8 cellular contexts compared by ENCODE assay signal in the genomic region with DNA sequence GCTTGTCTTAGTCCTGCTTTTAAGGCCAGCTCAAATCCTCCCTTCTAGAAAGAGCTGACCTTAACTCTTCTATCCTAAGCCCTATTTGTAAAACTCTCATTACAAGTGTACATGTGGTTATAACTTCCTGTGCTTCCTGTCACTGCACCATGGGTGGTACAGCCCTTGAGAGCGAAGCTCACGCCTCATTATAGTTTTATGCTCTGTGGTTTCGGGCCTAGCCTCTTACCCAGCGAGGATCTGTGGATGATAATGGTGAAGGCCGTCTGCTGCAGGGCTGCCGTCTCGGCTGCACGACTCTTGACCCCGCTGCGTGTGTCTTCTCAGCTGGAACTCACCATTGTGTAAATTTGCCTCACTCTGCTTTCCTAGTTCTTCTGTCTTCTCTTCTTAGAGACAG.
DNase-seq lines count a peak whose midpoint lies in the region; ATAC-seq, FAIRE-seq and TF ChIP-seq lines count a peak whose summit lies in the region.

No MANE protein-coding gene starts in this region.

- no peaks in the 10 kb centered on the region for H3K79me2 ChIP-seq in GM12878 (ENCODE audit: control insufficient read depth, insufficient read depth, low read length)

- intact Hi-C loops in GM12878 (cut with micrococcal nuclease; ENCODE audit: unreplicated experiment), result no loop called here
- intact Hi-C loops in upper lobe of right lung (cut with DNase I), result no loop called here

- H3K4me3 ChIP-seq in GM12878 (no peak overlapping the region), upper lobe of right lung (no peak overlapping the region)

- in situ Hi-C loops in GM12878 (cut with MboI), result no loop called here

- SMC1A ChIA-PET in GM12878 (lab: Charles Lee; ENCODE audit: uncharacterized antibody, unreplicated experiment), result interaction anchor here (0.6 to 1.3 kb wide), 2 partner anchors 11 to 19 kb away, joined by 3 read pairs; no protein-coding TSS in a partner anchor

- RAD21 ChIA-PET in GM12878 (lab: Charles Lee; ENCODE audit: unreplicated experiment), result no interaction called here

- no peak overlapping the region for H2AFZ ChIP-seq in GM12878 (ENCODE audit: control insufficient read depth, low read depth, low read length)

- BruUV-seq in GM12878 (replicated peaks; lab: Mats Ljungman, UMichigan), result no TSS peak

- no peak for TF ChIP-seq EP300 in GM12878 (IDR thresholded peaks at IDR 0.05; ENCODE audit: borderline replicate concordance in 1 of 2, control insufficient read depth in 1 of 2, low read depth in 2 of 2, low read length in 2 of 2)

- no peak overlapping the region for H3K9ac ChIP-seq in GM12878 (ENCODE audit: control insufficient read depth, insufficient read depth, low read length)

- H4K20me1 ChIP-seq in GM12878 (ENCODE audit: control insufficient read depth, insufficient read depth), result no peaks in the 10 kb centered on the region

- TF ChIP-seq POLR2A in GM12878 (IDR thresholded peaks at IDR 0.05; ENCODE audit: low read depth, low read length), result no peak

- no peak for FAIRE-seq in GM12878 (lab: Jason Lieb, UNC)

- POLR2A ChIA-PET in GM12878 (lab: Charles Lee), result no interaction called here

- no peaks in the 10 kb centered on the region for H3K4me1 ChIP-seq in GM12878 (ENCODE audit: control insufficient read depth, insufficient read depth, low read length)
- H3K4me1 ChIP-seq in upper lobe of right lung, result no peaks in the 10 kb centered on the region

- H3K36me3 ChIP-seq in GM12878 (ENCODE audit: control insufficient read depth in 2 of 2, insufficient read depth in 2 of 2, low read length in 1 of 2), result peaks cover 6 to 27% of the 10 kb centered on the region in 2 experiments
- H3K36me3 ChIP-seq in upper lobe of right lung, result peaks cover 77% of the 10 kb centered on the region

- DNase-seq in NCI-H345 treated with DMSO at 0.1 percent for 48 hours (lab: John Stamatoyannopoulos, UW; ENCODE audit: unreplicated experiment) (peak; percentile 61), GM12878 (ENCODE audit: low read depth, low spot score) (peak; percentile 11), upper lobe of right lung (no peak), cerebellar cortex (ENCODE audit: low spot score) (no peak)

- 19% methylated on average over 10 of the region's 10 CpGs for WGBS in GM12878 (ENCODE audit: insufficient coverage, insufficient replicate concordance, low lambda C conversion rate, missing lambda C conversion rate)

- TF ChIP-seq RAD21 in GM12878 (IDR thresholded peaks at IDR 0.05; ENCODE audit: insufficient read depth, low read depth, low read length), result no peak

- TF ChIP-seq CTCF in GM12878 (IDR thresholded peaks at IDR 0.05 in 2 of 3, conservative IDR thresholded peaks at IDR 0.05 in 1 of 3; ENCODE audit: control insufficient read depth in 2 of 3, extremely low read depth in 1 of 3, insufficient read depth in 1 of 3, low read depth in 3 of 3, low read length in 3 of 3), result no peak
- no peak for TF ChIP-seq CTCF in upper lobe of right lung (IDR thresholded peaks at IDR 0.05)

- CTCF ChIA-PET in GM12878 (lab: Yijun Ruan, JAX), result interaction anchor here (0.7 to 2.3 kb wide), 4 partner anchors 20 to 198 kb away, joined by 3 to 9 read pairs (median 6); no protein-coding TSS in a partner anchor

- H3K9me3 ChIP-seq in GM12878 (replicated peaks; ENCODE audit: control insufficient read depth, insufficient read depth, low read length) (no peaks in the 10 kb centered on the region), upper lobe of right lung (no peaks in the 10 kb centered on the region)

- no peak overlapping the region for H3K4me2 ChIP-seq in GM12878 (ENCODE audit: control insufficient read depth, insufficient read depth)

- no peaks in the 10 kb centered on the region for H3K27me3 ChIP-seq in GM12878 (replicated peaks in 1 of 2; ENCODE audit: control insufficient read depth in 2 of 2, insufficient read depth in 2 of 2, low read length in 1 of 2)
- H3K27me3 ChIP-seq in upper lobe of right lung, result no peaks in the 10 kb centered on the region

- H3K27ac ChIP-seq in GM12878 (ENCODE audit: control insufficient read depth, insufficient read depth) (no peak overlapping the region), upper lobe of right lung (no peak overlapping the region)

- ATAC-seq in GM18519 (IDR thresholded peaks at IDR 0.05; ENCODE audit: low FRiP score, unreplicated experiment) (peak; percentile 80), HG02678 (IDR thresholded peaks at IDR 0.05; ENCODE audit: unreplicated experiment) (peak; percentile 85), GM12878 (no peak; the same call in 2 of the 3 replicates), upper lobe of right lung (peak; percentile 63), HG03520 (IDR thresholded peaks at IDR 0.05; ENCODE audit: unreplicated experiment) (no peak), HG02588 (IDR thresholded peaks at IDR 0.05; ENCODE audit: unreplicated experiment) (no peak)

TF ChIP-seq in GM12878, 131 proteins besides CTCF, POLR2A, EP300 and RAD21:
- TF ChIP-seq RUNX3 (IDR thresholded peaks at IDR 0.05; ENCODE audit: low read length) (peak; percentile 56), EZH2 (IDR thresholded peaks at IDR 0.05; ENCODE audit: borderline replicate concordance, control insufficient read depth, low read depth, low read length) (no peak), SMAD5 (IDR thresholded peaks at IDR 0.05; ENCODE audit: low read depth) (no peak)

Comparison
In these comparisons a context has a peak if more than half of its experiments do, and no peak if none do; other contexts are left out.
1. ATAC-seq: peak in GM18519 (single experiment), HG02678 (single experiment) and upper lobe of right lung (single experiment); none in GM12878 (single experiment), HG03520 (single experiment) and HG02588 (single experiment).
2. DNase-seq: peak in NCI-H345 treated with DMSO at 0.1 percent for 48 hours (single experiment) and GM12878 (single experiment); none in upper lobe of right lung (single experiment) and cerebellar cortex (single experiment).